29 cellular contexts compared by ENCODE assay signal in the genomic region with DNA sequence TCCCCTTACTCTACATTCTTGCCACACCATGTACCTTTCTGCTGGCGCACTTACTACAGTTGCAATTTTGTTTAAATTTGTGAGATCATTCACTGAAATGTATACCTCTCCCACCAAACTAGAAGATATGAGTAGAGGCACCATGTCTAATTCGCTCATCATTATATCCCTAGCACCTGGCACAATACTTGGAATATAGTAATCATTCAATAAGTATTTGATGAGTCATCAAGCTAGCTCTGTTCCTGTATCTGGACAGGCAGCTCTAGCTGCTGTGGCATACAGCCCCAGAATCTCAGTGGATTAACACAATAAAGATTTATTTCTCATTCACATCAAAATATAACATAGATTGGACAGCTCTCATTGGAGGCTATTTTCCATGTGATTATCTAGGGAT.
DNase-seq lines count a peak whose midpoint lies in the region; ATAC-seq and TF ChIP-seq lines count a peak whose summit lies in the region.
"Had no signal": no experiment of that assay in that cellular context is flagged by ENCODE, and none has a peak within 500 bp of the region (broad histone marks: within the 10 kb centered on the region; RNA-seq: fewer than 3 reads in every experiment).

No MANE protein-coding gene starts in this region.

- CTCF ChIA-PET in Calu3 (lab: Charles Lee), result no interaction called here

- no peaks in the 10 kb centered on the region for H3K4me1 Mint-ChIP-seq in stimulated activated naive B cell treated with anti-CD40 and anti-IgM and Interleukin-4, amounts not matched to agents 10 μg/mL and 1 μg/mL and 100 μg/mL, for 72 hours
- no peaks in the 10 kb centered on the region for H3K4me1 Mint-ChIP-seq in Calu3 (ENCODE audit: low read depth, unreplicated experiment)
- H3K4me1 Mint-ChIP-seq: activated CD4-positive, alpha-beta T cell treated with anti-CD3 and anti-CD28 coated beads for 36 hours; activated naive CD8-positive, alpha-beta T cell treated with anti-CD3 and anti-CD28 coated beads, Interleukin-2, amount 10 ng/mL, durations not matched to agents 7 days and 5 days; CD14-positive monocyte; nephron progenitor cell; stimulated activated effector memory CD8-positive, alpha-beta T cell treated with anti-CD3 and anti-CD28 coated beads, Interleukin-12 subunit alpha, Interleukin-12 subunit beta, amount 100 ng/mL, for 72 hours; T-helper 17 cell had no signal

- ATAC-seq in stimulated activated naive B cell treated with anti-CD40 and anti-IgM and Interleukin-4, amounts not matched to agents 10 μg/mL and 1 μg/mL and 100 μg/mL, for 72 hours (replicated peaks), result no peak
- no peak for ATAC-seq in GM19452 (IDR thresholded peaks at IDR 0.05; ENCODE audit: unreplicated experiment)
- ATAC-seq: activated CD4-positive, alpha-beta T cell treated with anti-CD3 and anti-CD28 coated beads for 36 hours; heart right ventricle; left cardiac atrium; stimulated activated effector memory CD8-positive, alpha-beta T cell treated with anti-CD3 and anti-CD28 coated beads, Interleukin-12 subunit alpha, Interleukin-12 subunit beta, amount 100 ng/mL, for 72 hours; T-helper 17 cell; upper lobe of right lung had no signal

- H3K9me3 Mint-ChIP-seq in stimulated activated naive B cell treated with anti-CD40 and anti-IgM and Interleukin-4, amounts not matched to agents 10 μg/mL and 1 μg/mL and 100 μg/mL, for 72 hours, result no peaks in the 10 kb centered on the region
- peaks cover 3% of the 10 kb centered on the region for H3K9me3 Mint-ChIP-seq in Calu3 (ENCODE audit: low read depth, unreplicated experiment)
- H3K9me3 Mint-ChIP-seq: activated naive CD8-positive, alpha-beta T cell treated with anti-CD3 and anti-CD28 coated beads, Interleukin-2, amount 10 ng/mL, durations not matched to agents 7 days and 5 days; stimulated activated effector memory CD8-positive, alpha-beta T cell treated with anti-CD3 and anti-CD28 coated beads, Interleukin-12 subunit alpha, Interleukin-12 subunit beta, amount 100 ng/mL, for 72 hours had no signal

- DNase-seq in AG20443 (ENCODE audit: low spot score), result peak; percentile 29
- DNase-seq in LHCN-M2 (ENCODE audit: low read depth), result peak; percentile 58
- peak; percentile 48 for DNase-seq in astrocyte of the spinal cord (ENCODE audit: low read depth, low spot score)
- DNase-seq in foreskin fibroblast, result peak; percentile 29 to 35
- DNase-seq in epidermal melanocyte (ENCODE audit: insufficient read length, low spot score), result no peak
- DNase-seq in stimulated activated naive B cell treated with anti-CD40 and anti-IgM and Interleukin-4, amounts not matched to agents 10 μg/mL and 1 μg/mL and 100 μg/mL, for 72 hours, result no peak
- no peak for DNase-seq in Calu3
- DNase-seq: activated CD4-positive, alpha-beta T cell treated with anti-CD3 and anti-CD28 coated beads for 36 hours; activated naive CD8-positive, alpha-beta T cell treated with anti-CD3 and anti-CD28 coated beads, Interleukin-2, amount 10 ng/mL, durations not matched to agents 7 days and 5 days; activated T-cell treated with anti-CD3 and anti-CD28 coated beads for 4 hours; foreskin melanocyte; heart right ventricle; KBM-7; left cardiac atrium; NCI-H1436; NCI-H748 treated with DMSO at 0.1 percent for 48 hours; nephron progenitor cell; ovary; RPMI8226; SK-N-SH; stimulated activated CD4-positive, alpha-beta T cell treated with anti-CD3 and anti-CD28 coated beads, Interleukin-4, amount 100 ng/mL, for 24 hours; substantia nigra; T-helper 17 cell; upper lobe of right lung had no signal

- no TSS peak for BruUV-seq in Calu3 (replicated peaks; lab: Mats Ljungman, UMichigan)

- H3K36me3 Mint-ChIP-seq in stimulated activated naive B cell treated with anti-CD40 and anti-IgM and Interleukin-4, amounts not matched to agents 10 μg/mL and 1 μg/mL and 100 μg/mL, for 72 hours, result no peaks in the 10 kb centered on the region
- no peaks in the 10 kb centered on the region for H3K36me3 Mint-ChIP-seq in Calu3 (ENCODE audit: insufficient read depth, unreplicated experiment)
- H3K36me3 Mint-ChIP-seq: activated naive CD8-positive, alpha-beta T cell treated with anti-CD3 and anti-CD28 coated beads, Interleukin-2, amount 10 ng/mL, durations not matched to agents 7 days and 5 days; CD14-positive monocyte; stimulated activated effector memory CD8-positive, alpha-beta T cell treated with anti-CD3 and anti-CD28 coated beads, Interleukin-12 subunit alpha, Interleukin-12 subunit beta, amount 100 ng/mL, for 72 hours had no signal

- intact Hi-C loops in Calu3 (cut with micrococcal nuclease; ENCODE audit: unreplicated experiment), result no loop called here

- peaks cover 0 to 8% of the 10 kb centered on the region in 2 donors for H3K27me3 Mint-ChIP-seq in stimulated activated naive B cell treated with anti-CD40 and anti-IgM and Interleukin-4, amounts not matched to agents 10 μg/mL and 1 μg/mL and 100 μg/mL, for 72 hours
- H3K27me3 Mint-ChIP-seq in Calu3 (ENCODE audit: unreplicated experiment), result peaks cover 10% of the 10 kb centered on the region

- no peak for TF ChIP-seq CTCF in astrocyte of the spinal cord (IDR thresholded peaks at IDR 0.05; ENCODE audit: low read depth, low read length)
- TF ChIP-seq CTCF in foreskin fibroblast (IDR thresholded peaks at IDR 0.05; ENCODE audit: low read depth, low read length), result no peak
- no peak for TF ChIP-seq CTCF in Calu3 (IDR thresholded peaks at IDR 0.05; ENCODE audit: unreplicated experiment)

- H3K4me3 ChIP-seq in astrocyte of the spinal cord (ENCODE audit: low read depth, low read length) (no peak overlapping the region), foreskin fibroblast (ENCODE audit: low read depth in 1 of 2, low read length in 2 of 2) (no peak overlapping the region)
- H3K4me3 ChIP-seq: ascending aorta, heart right ventricle, ovary, smooth muscle cell, upper lobe of right lung had no signal

- H3K4me3 Mint-ChIP-seq in stimulated activated naive B cell treated with anti-CD40 and anti-IgM and Interleukin-4, amounts not matched to agents 10 μg/mL and 1 μg/mL and 100 μg/mL, for 72 hours, result no peak overlapping the region
- H3K4me3 Mint-ChIP-seq in Calu3 (ENCODE audit: low read depth, unreplicated experiment), result no peak overlapping the region
- H3K4me3 Mint-ChIP-seq: activated CD4-positive, alpha-beta T cell treated with anti-CD3 and anti-CD28 coated beads for 36 hours; activated naive CD8-positive, alpha-beta T cell treated with anti-CD3 and anti-CD28 coated beads, Interleukin-2, amount 10 ng/mL, durations not matched to agents 7 days and 5 days; CD14-positive monocyte; nephron progenitor cell; stimulated activated effector memory CD8-positive, alpha-beta T cell treated with anti-CD3 and anti-CD28 coated beads, Interleukin-12 subunit alpha, Interleukin-12 subunit beta, amount 100 ng/mL, for 72 hours; T-helper 17 cell had no signal

- in situ Hi-C loops in astrocyte of the spinal cord (cut with HindIII; ENCODE audit: low sequenced_read_pairs), result no loop called here

- no peak overlapping the region for H3K27ac Mint-ChIP-seq in stimulated activated naive B cell treated with anti-CD40 and anti-IgM and Interleukin-4, amounts not matched to agents 10 μg/mL and 1 μg/mL and 100 μg/mL, for 72 hours
- no peak overlapping the region for H3K27ac Mint-ChIP-seq in Calu3 (ENCODE audit: unreplicated experiment)
- H3K27ac Mint-ChIP-seq: activated CD4-positive, alpha-beta T cell treated with anti-CD3 and anti-CD28 coated beads for 36 hours; activated naive CD8-positive, alpha-beta T cell treated with anti-CD3 and anti-CD28 coated beads, Interleukin-2, amount 10 ng/mL, durations not matched to agents 7 days and 5 days; CD14-positive monocyte; nephron progenitor cell; stimulated activated effector memory CD8-positive, alpha-beta T cell treated with anti-CD3 and anti-CD28 coated beads, Interleukin-12 subunit alpha, Interleukin-12 subunit beta, amount 100 ng/mL, for 72 hours; T-helper 17 cell had no signal

Comparison
In these comparisons a context has a peak if more than half of its experiments do, and no peak if none do; other contexts are left out.
1. DNase-seq: peak in AG20443 (single experiment), LHCN-M2 (single experiment), astrocyte of the spinal cord (single experiment) and foreskin fibroblast (2 of 2); none in epidermal melanocyte (single experiment), stimulated activated naive B cell treated with anti-CD40 and anti-IgM and Interleukin-4, amounts not matched to agents 10 μg/mL and 1 μg/mL and 100 μg/mL, for 72 hours (single experiment) and Calu3 (single experiment).